ENCODE assay signal across 9 cellular contexts in the genomic region with DNA sequence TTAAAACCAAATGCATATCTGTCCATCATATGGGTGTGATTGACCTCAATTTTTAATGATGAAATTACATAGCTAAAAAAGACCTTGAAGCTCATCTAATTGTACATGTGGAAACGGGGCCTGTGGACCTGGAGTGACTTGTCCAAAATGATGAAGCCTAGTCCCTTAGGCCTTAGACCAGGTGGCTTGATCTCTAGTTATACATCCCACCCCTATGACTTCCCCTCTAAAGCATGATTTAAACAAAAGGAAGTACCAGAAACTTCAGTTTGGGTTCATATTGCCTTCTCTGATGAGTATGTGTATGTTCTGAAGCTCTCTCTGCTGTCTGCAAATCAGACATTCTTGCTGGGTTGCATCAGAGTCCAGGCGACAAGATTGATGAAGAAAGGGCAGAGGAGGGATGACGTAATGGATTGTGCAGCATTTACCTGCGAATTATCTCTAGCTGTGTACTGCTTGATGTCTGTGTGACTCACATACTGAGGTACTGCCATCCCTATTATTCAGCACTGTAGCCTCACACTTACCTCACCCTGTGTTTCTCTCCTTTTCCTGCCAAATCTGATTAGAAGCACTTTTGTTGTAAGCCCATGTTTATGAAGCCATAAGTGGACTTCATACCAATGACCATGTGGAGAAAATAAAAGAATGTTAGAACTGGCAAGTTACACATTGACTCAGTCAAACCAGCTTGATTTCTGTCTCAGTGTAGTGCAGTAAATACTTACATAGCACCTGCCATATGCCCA.
DNase-seq lines count a peak whose midpoint lies in the region; ATAC-seq, FAIRE-seq and TF ChIP-seq lines count a peak whose summit lies in the region.
"Had no signal": no experiment of that assay in that cellular context is flagged by ENCODE, and none has a peak within 500 bp of the region (broad histone marks: within the 10 kb centered on the region; RNA-seq: fewer than 3 reads in every experiment).

No MANE protein-coding gene starts in this region.

- ATAC-seq in heart left ventricle (peak in 3 of 4 donors; percentile 72 to 77 (median 73)), HG02588 (IDR thresholded peaks at IDR 0.05; ENCODE audit: unreplicated experiment) (no peak)

- H3K27ac ChIP-seq in heart left ventricle (peak overlapping the region in 3 of 12 donors; percentile 2 to 46 (median 13)), WERI-Rb-1 (no peak overlapping the region)

- H3K4me3 ChIP-seq in heart left ventricle (no peak overlapping the region), WERI-Rb-1 (ENCODE audit: low read depth, low read length) (no peak overlapping the region)

- no peaks in the 10 kb centered on the region for H3K27me3 ChIP-seq in heart left ventricle
- H3K27me3 ChIP-seq in WERI-Rb-1 (ENCODE audit: insufficient read depth, low read depth, severe bottlenecking), result no peaks in the 10 kb centered on the region

- TF ChIP-seq CTCF in heart left ventricle (IDR thresholded peaks at IDR 0.05) (no peak), WERI-Rb-1 (IDR thresholded peaks at IDR 0.05; ENCODE audit: low read depth, low read length) (no peak)

- FAIRE-seq in urothelium cell line (lab: Jason Lieb, UNC), result peak; percentile 95

- TF ChIP-seq POLR2A in heart left ventricle (IDR thresholded peaks at IDR 0.05), result no peak

- no peaks in the 10 kb centered on the region for H3K9me3 ChIP-seq in heart left ventricle
- no peaks in the 10 kb centered on the region for H3K9me3 ChIP-seq in WERI-Rb-1 (ENCODE audit: severe bottlenecking)

- H3K36me3 ChIP-seq in heart left ventricle (no peaks in the 10 kb centered on the region), WERI-Rb-1 (no peaks in the 10 kb centered on the region)

- peaks cover 10 to 53% (median 35%) of the 10 kb centered on the region in 12 donors for H3K4me1 ChIP-seq in heart left ventricle

- intact Hi-C loops in heart left ventricle (cut with DNase I) (loop anchor here in 5 of 10 donors (5.0 to 10.0 kb wide), 5 partner anchors 58 to 158 kb away; no protein-coding TSS in a partner anchor), cardiac septum (cut with DNase I) (no loop called here)

- 61 to 65% (median 63%) methylated on average over 4 of the region's 4 CpGs for whole genome bisulfite sequencing in heart left ventricle, 4 donors

- DNase-seq in heart left ventricle (no peak), cardiac septum (ENCODE audit: low spot score) (no peak), WERI-Rb-1 (peak; percentile 14), iris pigment epithelial cell (ENCODE audit: low read depth) (peak; percentile 97), urothelium cell line (ENCODE audit: low spot score) (peak; percentile 92), GM19240 (ENCODE audit: insufficient read length, low spot score) (no peak), NCI-H345 (lab: John Stamatoyannopoulos, UW) (no peak)
- DNase-seq: NCI-H1436 had no signal

Comparison
In these comparisons a context has a peak if more than half of its experiments do, and no peak if none do; other contexts are left out.
1. DNase-seq: peak in WERI-Rb-1 (single experiment), iris pigment epithelial cell (single experiment) and urothelium cell line (single experiment); none in heart left ventricle (0 of 5), cardiac septum (single experiment), GM19240 (single experiment) and NCI-H345 (single experiment).